20 cellular contexts compared by ENCODE assay signal in genomic region chr1:116036255-116036654, GRCh38. TPM values are rescaled to one million over a fixed set of nuclear protein-coding genes. Genes with fewer than 3 reads are reported as not detected.
"Had no signal": no experiment of that assay in that cellular context is flagged by ENCODE, and none has a peak within 500 bp of the region (broad histone marks: within the 10 kb centered on the region; RNA-seq: fewer than 3 reads in every experiment).

No MANE protein-coding gene starts in this region.

- ATAC-seq: activated T-cell treated with anti-CD3 and anti-CD28 coated beads, Interleukin-2, amount 50 U/mL, for 72 hours; esophagus mucosa; heart right ventricle; left cardiac atrium; naive thymus-derived CD8-positive, alpha-beta T cell; pancreas; right lobe of liver; stimulated activated effector memory CD8-positive, alpha-beta T cell treated with anti-CD3 and anti-CD28 coated beads, Interleukin-12 subunit alpha, Interleukin-12 subunit beta, amount 100 ng/mL, for 72 hours had no signal

- H3K36me3 ChIP-seq: colonic mucosa, right lobe of liver had no signal

- H3K36me3 Mint-ChIP-seq: activated naive CD4-positive, alpha-beta T cell treated with anti-CD3 and anti-CD28 coated beads, Interleukin-2, amount 50 U/mL, for 24 hours; stimulated activated effector memory CD8-positive, alpha-beta T cell treated with anti-CD3 and anti-CD28 coated beads, Interleukin-12 subunit alpha, Interleukin-12 subunit beta, amount 100 ng/mL, for 72 hours had no signal

- DNase-seq: activated CD4-positive, alpha-beta T cell treated with anti-CD3 and anti-CD28 coated beads for 1 hour; activated effector memory CD4-positive, alpha-beta T cell treated with anti-CD3 and anti-CD28 coated beads, Interleukin-2, amount 50 U/mL, for 16 hours; activated T-cell treated with anti-CD3 and anti-CD28 coated beads, Interleukin-2, amount 50 U/mL, for 72 hours; colonic mucosa; heart right ventricle; left cardiac atrium; naive thymus-derived CD8-positive, alpha-beta T cell; pancreas; right lobe of liver; small intestine; stimulated activated CD4-positive, alpha-beta T cell treated with anti-CD3 and anti-CD28 coated beads, Interleukin-4, amount 100 ng/mL, for 24 hours; stomach; T-helper 2 cell had no signal

- H3K4me3 ChIP-seq: ascending aorta, colonic mucosa, heart right ventricle, pancreas, right lobe of liver, stomach had no signal

- H3K4me3 Mint-ChIP-seq: activated naive CD4-positive, alpha-beta T cell treated with anti-CD3 and anti-CD28 coated beads, Interleukin-2, amount 50 U/mL, for 24 hours; activated T-cell treated with anti-CD3 and anti-CD28 coated beads, Interleukin-2, amount 50 U/mL, for 72 hours; central memory CD8-positive, alpha-beta T cell; naive thymus-derived CD8-positive, alpha-beta T cell; stimulated activated effector memory CD8-positive, alpha-beta T cell treated with anti-CD3 and anti-CD28 coated beads, Interleukin-12 subunit alpha, Interleukin-12 subunit beta, amount 100 ng/mL, for 72 hours had no signal

- H3K4me1 Mint-ChIP-seq: activated naive CD4-positive, alpha-beta T cell treated with anti-CD3 and anti-CD28 coated beads, Interleukin-2, amount 50 U/mL, for 24 hours; central memory CD8-positive, alpha-beta T cell; naive thymus-derived CD8-positive, alpha-beta T cell; stimulated activated effector memory CD8-positive, alpha-beta T cell treated with anti-CD3 and anti-CD28 coated beads, Interleukin-12 subunit alpha, Interleukin-12 subunit beta, amount 100 ng/mL, for 72 hours had no signal

- H3K9me3 Mint-ChIP-seq: activated naive CD4-positive, alpha-beta T cell treated with anti-CD3 and anti-CD28 coated beads, Interleukin-2, amount 50 U/mL, for 24 hours; activated T-cell treated with anti-CD3 and anti-CD28 coated beads, Interleukin-2, amount 50 U/mL, for 72 hours; central memory CD8-positive, alpha-beta T cell; naive thymus-derived CD8-positive, alpha-beta T cell; stimulated activated effector memory CD8-positive, alpha-beta T cell treated with anti-CD3 and anti-CD28 coated beads, Interleukin-12 subunit alpha, Interleukin-12 subunit beta, amount 100 ng/mL, for 72 hours had no signal

- H3K27ac ChIP-seq: ascending aorta, colonic mucosa, heart right ventricle, neutrophil, pancreas, right lobe of liver, stomach, VCaP had no signal

- H3K4me1 ChIP-seq: ascending aorta, colonic mucosa, heart right ventricle, right lobe of liver, stomach had no signal

- H3K27me3 ChIP-seq: ascending aorta, colonic mucosa, heart right ventricle, neutrophil, pancreas, right lobe of liver, stomach had no signal

- H3K9me3 ChIP-seq: ascending aorta, colonic mucosa, heart right ventricle, neutrophil, pancreas, right lobe of liver, stomach had no signal

- H3K27ac Mint-ChIP-seq: activated naive CD4-positive, alpha-beta T cell treated with anti-CD3 and anti-CD28 coated beads, Interleukin-2, amount 50 U/mL, for 24 hours; activated T-cell treated with anti-CD3 and anti-CD28 coated beads, Interleukin-2, amount 50 U/mL, for 72 hours; naive thymus-derived CD8-positive, alpha-beta T cell; stimulated activated effector memory CD8-positive, alpha-beta T cell treated with anti-CD3 and anti-CD28 coated beads, Interleukin-12 subunit alpha, Interleukin-12 subunit beta, amount 100 ng/mL, for 72 hours had no signal

RNA-seq across cellular contexts. Expression of gene SLC22A15, which starts 59.9 kb away (rescaled TPM):
- polyA plus RNA-seq: naive thymus-derived CD8-positive, alpha-beta T cell had no signal
